ENCODE assay signal across 1 cellular context in the genomic region with DNA sequence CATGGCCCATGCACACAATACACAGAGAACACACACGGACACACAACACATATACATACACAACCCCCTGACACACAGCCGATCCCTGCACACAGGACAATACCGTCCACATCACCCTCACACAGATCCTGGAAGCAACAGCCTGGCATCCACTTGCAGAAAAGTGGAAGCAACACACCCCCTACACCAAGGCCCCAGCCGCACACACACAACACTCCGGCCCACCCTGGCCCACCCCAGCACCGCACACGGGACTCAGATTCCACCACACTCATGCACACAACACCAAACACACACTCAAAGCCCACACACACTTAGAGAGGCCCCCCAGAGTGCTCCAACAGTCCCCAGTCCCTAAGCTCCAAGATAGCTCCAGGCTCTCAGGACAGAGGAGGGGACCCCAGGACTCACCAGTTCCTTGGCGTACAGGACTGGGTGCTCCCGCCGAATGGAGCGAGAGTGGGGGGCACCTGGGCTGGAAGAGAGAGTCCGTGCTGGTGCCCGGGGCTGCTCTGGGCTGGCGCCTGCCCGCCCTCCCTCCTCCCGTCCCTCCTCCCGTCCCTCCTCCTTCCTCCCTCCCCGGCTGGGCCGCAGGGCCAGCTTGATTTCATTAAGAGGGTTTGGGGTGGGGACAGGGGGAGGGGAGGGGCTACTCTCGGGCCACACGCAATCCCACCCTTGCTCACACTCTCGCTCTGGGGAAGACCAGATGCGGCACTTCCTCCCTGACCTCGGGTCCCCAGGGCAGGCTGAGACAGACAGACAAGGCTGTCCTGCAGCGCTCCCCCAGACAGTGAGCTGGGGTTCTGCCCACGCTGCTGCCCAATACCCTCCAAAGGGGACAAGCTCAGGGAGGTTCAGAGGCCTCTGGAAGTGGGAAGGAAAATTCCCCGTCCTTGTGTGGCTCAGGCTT.
TF ChIP-seq lines count a peak whose summit lies in the region.

A gene with protein sequence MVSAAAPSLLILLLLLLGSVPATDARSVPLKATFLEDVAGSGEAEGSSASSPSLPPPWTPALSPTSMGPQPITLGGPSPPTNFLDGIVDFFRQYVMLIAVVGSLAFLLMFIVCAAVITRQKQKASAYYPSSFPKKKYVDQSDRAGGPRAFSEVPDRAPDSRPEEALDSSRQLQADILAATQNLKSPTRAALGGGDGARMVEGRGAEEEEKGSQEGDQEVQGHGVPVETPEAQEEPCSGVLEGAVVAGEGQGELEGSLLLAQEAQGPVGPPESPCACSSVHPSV (minus strand): TSS at position 526 of the 913 bp plus-strand sequence. CDS start 5,701 bp downstream, outside the sequence.

TF ChIP-seq in PFSK-1, 5 proteins besides CTCF, POLR2A, EP300 and RAD21 (continued from another document):
- TF ChIP-seq TAF1 (IDR thresholded peaks at IDR 0.05; ENCODE audit: borderline replicate concordance, insufficient read depth, low read length) (no peak), FOXP2 (optimal IDR thresholded peaks at IDR 0.05; ENCODE audit: borderline replicate concordance, extremely low read depth, extremely low read length, insufficient read depth) (no peak)
TF ChIP-seq in PFSK-1: peak in this region for 2.
